Comparison of ENCODE assay signal across 1 cellular context in the genomic region with DNA sequence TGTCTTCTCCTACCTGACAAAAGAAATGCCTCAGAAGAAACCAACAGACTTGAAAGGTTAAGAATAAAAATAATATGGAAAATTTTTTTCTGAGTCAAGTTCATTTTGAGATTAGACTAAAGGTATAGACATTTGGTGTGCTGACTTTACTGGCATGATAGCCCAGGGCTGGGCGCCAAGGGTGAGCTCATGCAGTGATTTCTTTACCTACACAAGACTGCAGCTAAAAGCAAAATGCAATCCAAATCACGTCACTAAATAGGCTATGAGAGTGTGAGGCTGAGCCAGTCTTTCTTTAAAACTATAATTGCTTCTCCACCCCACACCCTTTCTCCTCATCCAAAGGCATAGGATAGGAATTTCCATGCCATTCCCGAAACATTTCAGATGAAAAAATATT.
TF ChIP-seq lines count a peak whose summit lies in the region.

No MANE protein-coding gene starts in this region.

TF ChIP-seq in IMR-90, 13 proteins besides CTCF, POLR2A, EP300 and RAD21 (continued from another document):
- no peak for TF ChIP-seq FOS (IDR thresholded peaks at IDR 0.05; ENCODE audit: low read depth, low read length)
- TF ChIP-seq CEBPB (IDR thresholded peaks at IDR 0.05; ENCODE audit: low read depth, low read length) = no peak
- TF ChIP-seq CHD1 (IDR thresholded peaks at IDR 0.05; ENCODE audit: low read depth, low read length) = no peak
- TF ChIP-seq MXI1 (IDR thresholded peaks at IDR 0.05; ENCODE audit: borderline replicate concordance, low read depth, low read length) = no peak
- no peak for TF ChIP-seq MAFK (IDR thresholded peaks at IDR 0.05; ENCODE audit: low read depth, low read length)
